Comparison of ENCODE assay signal across 8 cellular contexts in the genomic region with DNA sequence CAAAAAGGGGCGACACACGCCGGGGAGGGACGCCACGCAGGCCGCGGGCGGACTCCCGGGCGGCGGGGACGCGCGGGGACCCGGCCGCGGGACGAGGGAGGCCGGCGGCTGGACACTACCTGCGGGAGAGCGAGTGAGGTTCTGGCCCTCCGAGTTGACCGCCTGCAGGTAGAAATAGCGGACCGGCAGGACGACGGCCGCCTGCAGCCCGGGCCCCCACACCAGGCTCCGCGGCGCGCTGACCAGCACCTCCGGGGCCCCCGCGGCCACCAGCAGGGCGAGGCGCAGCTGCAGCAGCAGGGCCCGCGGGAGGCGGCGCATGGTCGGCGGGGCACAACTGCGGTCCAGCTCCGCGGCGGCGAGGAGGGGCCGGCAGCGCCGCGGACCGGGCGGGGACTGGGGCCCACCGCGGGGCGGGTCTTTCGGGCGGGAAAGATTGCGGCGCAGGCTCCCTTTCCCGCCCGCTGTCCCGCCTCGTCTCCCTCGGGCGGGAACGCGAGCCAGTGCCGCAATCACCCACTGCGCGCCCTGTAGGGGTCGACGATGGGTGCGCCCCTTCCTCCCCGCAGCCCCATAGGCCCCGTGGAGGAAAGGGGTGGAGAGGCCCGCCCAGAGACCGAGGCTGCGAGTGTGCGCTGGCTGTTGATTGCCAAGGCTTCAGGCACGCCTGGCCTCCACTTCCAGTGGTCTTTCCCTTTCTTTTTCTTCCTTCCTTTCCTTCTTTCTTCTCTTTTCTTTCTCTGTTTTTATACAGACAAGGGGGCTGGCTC. TPM values are rescaled to one million over a fixed set of nuclear protein-coding genes. Genes with fewer than 3 reads are reported as not detected.
DNase-seq lines count a peak whose midpoint lies in the region; ATAC-seq and TF ChIP-seq lines count a peak whose summit lies in the region.

A gene with protein sequence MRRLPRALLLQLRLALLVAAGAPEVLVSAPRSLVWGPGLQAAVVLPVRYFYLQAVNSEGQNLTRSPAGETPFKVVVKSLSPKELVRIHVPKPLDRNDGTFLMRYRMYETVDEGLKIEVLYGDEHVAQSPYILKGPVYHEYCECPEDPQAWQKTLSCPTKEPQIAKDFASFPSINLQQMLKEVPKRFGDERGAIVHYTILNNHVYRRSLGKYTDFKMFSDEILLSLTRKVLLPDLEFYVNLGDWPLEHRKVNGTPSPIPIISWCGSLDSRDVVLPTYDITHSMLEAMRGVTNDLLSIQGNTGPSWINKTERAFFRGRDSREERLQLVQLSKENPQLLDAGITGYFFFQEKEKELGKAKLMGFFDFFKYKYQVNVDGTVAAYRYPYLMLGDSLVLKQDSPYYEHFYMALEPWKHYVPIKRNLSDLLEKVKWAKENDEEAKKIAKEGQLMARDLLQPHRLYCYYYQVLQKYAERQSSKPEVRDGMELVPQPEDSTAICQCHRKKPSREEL (minus strand): TSS at position 339 of the 770 bp plus-strand sequence. CDS start 18 bp downstream, at position 321.

- H3K9ac ChIP-seq in liver (ENCODE audit: low read depth in 1 of 2, low read length in 2 of 2): peak within 1 kb of the TSS; percentile 79 to 89

- H3K9me3 ChIP-seq in liver (ENCODE audit: control insufficient read depth in 4 of 4, low read length in 3 of 4): no peaks in the 10 kb centered on the region

- H3K4me3 ChIP-seq in ACC112 (ENCODE audit: low read depth, low read length): peak within 1 kb of the TSS; percentile 83
- peak within 1 kb of the TSS; percentile 56 to 83 (median 72) for H3K4me3 ChIP-seq in dorsolateral prefrontal cortex
- peak within 1 kb of the TSS; percentile 47 to 77 (median 64) for H3K4me3 ChIP-seq in liver (ENCODE audit: low read depth in 1 of 3, low read length in 3 of 3)

- H2AFZ ChIP-seq in ACC112 (ENCODE audit: low read length, unreplicated experiment): peak within 1 kb of the TSS; percentile 91

- DNase-seq in NCI-H446 (lab: John Stamatoyannopoulos, UW): peak; percentile 49 to 75
- DNase-seq in activated CD4-positive, alpha-beta T cell treated with anti-CD3 and anti-CD28 coated beads, Interleukin-2, amount 50 U/mL, for 24 hours (ENCODE audit: low read depth in 1 of 2, low spot score in 1 of 2): peak; percentile 6 to 22
- peak in 5 of 10 donors; percentile 22 to 73 (median 41) for DNase-seq in dorsolateral prefrontal cortex
- DNase-seq in stimulated activated CD4-positive, alpha-beta T cell treated with anti-CD3 and anti-CD28 coated beads, Interleukin-2, amount 100 ng/mL, for 48 hours: peak; percentile 25 to 31

- H3K27ac ChIP-seq in ACC112 (ENCODE audit: low read depth, low read length): peak within 1 kb of the TSS; percentile 90
- peak within 1 kb of the TSS; percentile 34 to 96 (median 87) for H3K27ac ChIP-seq in dorsolateral prefrontal cortex
- H3K27ac ChIP-seq in liver (ENCODE audit: low read depth in 1 of 2, low read length in 2 of 2): peak within 1 kb of the TSS; percentile 92 to 93

- peak; percentile 29 for TF ChIP-seq POLR2A in GM18526 (IDR thresholded peaks at IDR 0.05; ENCODE audit: extremely low read depth, insufficient read length)

- H3K4me1 ChIP-seq in ACC112 (ENCODE audit: control insufficient read depth, insufficient read depth, low read length, unreplicated experiment) (peaks cover 13% of the 10 kb centered on the region), liver (ENCODE audit: control insufficient read depth in 4 of 4, insufficient read depth in 4 of 4, low read length in 3 of 4) (peaks cover 0 to 6% (median 4%) of the 10 kb centered on the region in 4 donors)

- ATAC-seq in HG03039 (IDR thresholded peaks at IDR 0.05; ENCODE audit: unreplicated experiment): peak; percentile 51

- H3K36me3 ChIP-seq in ACC112 (ENCODE audit: insufficient read depth, low read length) (no peaks in the 10 kb centered on the region), liver (ENCODE audit: control insufficient read depth in 4 of 4, insufficient read depth in 3 of 4, low read depth in 1 of 4, low read length in 3 of 4) (no peaks in the 10 kb centered on the region)

- under 1% methylated on average over 84 of the region's 84 CpGs for WGBS in liver

- H3K79me2 ChIP-seq in ACC112 (ENCODE audit: control insufficient read depth, insufficient read depth, low read length, unreplicated experiment): peaks cover 38% of the 10 kb centered on the region

- TF ChIP-seq CTCF in dorsolateral prefrontal cortex (IDR thresholded peaks at IDR 0.05 in 54 of 56, conservative IDR thresholded peaks at IDR 0.05 in 2 of 56; ENCODE audit: low read depth in 1 of 56, partially characterized antibody in 56 of 56) (peak in 3 of 56 donors; percentile 3 to 31 (median 16)), liver (IDR thresholded peaks at IDR 0.05; ENCODE audit: low read depth, low read length, missing input control) (no peak)

- TF ChIP-seq RAD21 in liver (IDR thresholded peaks at IDR 0.05): no peak

- intact Hi-C loops in dorsolateral prefrontal cortex (cut with DNase I): loop anchor here in 1 of 2 donors (10.0 kb wide), 1 partner anchor 167 kb away; the partner anchor contains the start of gene DDX10

- no peaks in the 10 kb centered on the region for H3K27me3 ChIP-seq in ACC112 (ENCODE audit: insufficient read depth, low read length)
- no peaks in the 10 kb centered on the region for H3K27me3 ChIP-seq in dorsolateral prefrontal cortex
- H3K27me3 ChIP-seq in liver (ENCODE audit: control insufficient read depth in 4 of 4, insufficient read depth in 4 of 4, low read length in 3 of 4): no peaks in the 10 kb centered on the region

TF ChIP-seq in liver, 16 proteins besides CTCF, POLR2A, EP300 and RAD21:
- TF ChIP-seq MAX (IDR thresholded peaks at IDR 0.05) (no peak), EGR1 (IDR thresholded peaks at IDR 0.05; ENCODE audit: low read depth in 2 of 2) (no peak), TAF1 (conservative IDR thresholded peaks at IDR 0.05) (no peak), FOXA1 (IDR thresholded peaks at IDR 0.05) (no peak), HNF4A (conservative IDR thresholded peaks at IDR 0.05) (no peak), GABPA (IDR thresholded peaks at IDR 0.05 in 1 of 2, conservative IDR thresholded peaks at IDR 0.05 in 1 of 2) (no peak), RXRA (IDR thresholded peaks at IDR 0.05) (no peak)
- TF ChIP-seq, protein P1, sequence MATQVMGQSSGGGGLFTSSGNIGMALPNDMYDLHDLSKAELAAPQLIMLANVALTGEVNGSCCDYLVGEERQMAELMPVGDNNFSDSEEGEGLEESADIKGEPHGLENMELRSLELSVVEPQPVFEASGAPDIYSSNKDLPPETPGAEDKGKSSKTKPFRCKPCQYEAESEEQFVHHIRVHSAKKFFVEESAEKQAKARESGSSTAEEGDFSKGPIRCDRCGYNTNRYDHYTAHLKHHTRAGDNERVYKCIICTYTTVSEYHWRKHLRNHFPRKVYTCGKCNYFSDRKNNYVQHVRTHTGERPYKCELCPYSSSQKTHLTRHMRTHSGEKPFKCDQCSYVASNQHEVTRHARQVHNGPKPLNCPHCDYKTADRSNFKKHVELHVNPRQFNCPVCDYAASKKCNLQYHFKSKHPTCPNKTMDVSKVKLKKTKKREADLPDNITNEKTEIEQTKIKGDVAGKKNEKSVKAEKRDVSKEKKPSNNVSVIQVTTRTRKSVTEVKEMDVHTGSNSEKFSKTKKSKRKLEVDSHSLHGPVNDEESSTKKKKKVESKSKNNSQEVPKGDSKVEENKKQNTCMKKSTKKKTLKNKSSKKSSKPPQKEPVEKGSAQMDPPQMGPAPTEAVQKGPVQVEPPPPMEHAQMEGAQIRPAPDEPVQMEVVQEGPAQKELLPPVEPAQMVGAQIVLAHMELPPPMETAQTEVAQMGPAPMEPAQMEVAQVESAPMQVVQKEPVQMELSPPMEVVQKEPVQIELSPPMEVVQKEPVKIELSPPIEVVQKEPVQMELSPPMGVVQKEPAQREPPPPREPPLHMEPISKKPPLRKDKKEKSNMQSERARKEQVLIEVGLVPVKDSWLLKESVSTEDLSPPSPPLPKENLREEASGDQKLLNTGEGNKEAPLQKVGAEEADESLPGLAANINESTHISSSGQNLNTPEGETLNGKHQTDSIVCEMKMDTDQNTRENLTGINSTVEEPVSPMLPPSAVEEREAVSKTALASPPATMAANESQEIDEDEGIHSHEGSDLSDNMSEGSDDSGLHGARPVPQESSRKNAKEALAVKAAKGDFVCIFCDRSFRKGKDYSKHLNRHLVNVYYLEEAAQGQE (IDR thresholded peaks at IDR 0.05): no peak

RNA-seq across cellular contexts. Expression of the gene that starts here (rescaled TPM):
- 10 to 100 TPM in 11 of 120 experiments, 1 to 10 TPM in 109; 3.1 to 18.7 (median 6.9) TPM for total RNA-seq in dorsolateral prefrontal cortex
- 1 to 10 TPM; 7.4 to 8.8 TPM for total RNA-seq in liver
- polyA plus RNA-seq in liver: 1 to 10 TPM; 5.8 to 7.8 TPM
